Comparison of ENCODE assay signal across 8 cellular contexts in the genomic region with DNA sequence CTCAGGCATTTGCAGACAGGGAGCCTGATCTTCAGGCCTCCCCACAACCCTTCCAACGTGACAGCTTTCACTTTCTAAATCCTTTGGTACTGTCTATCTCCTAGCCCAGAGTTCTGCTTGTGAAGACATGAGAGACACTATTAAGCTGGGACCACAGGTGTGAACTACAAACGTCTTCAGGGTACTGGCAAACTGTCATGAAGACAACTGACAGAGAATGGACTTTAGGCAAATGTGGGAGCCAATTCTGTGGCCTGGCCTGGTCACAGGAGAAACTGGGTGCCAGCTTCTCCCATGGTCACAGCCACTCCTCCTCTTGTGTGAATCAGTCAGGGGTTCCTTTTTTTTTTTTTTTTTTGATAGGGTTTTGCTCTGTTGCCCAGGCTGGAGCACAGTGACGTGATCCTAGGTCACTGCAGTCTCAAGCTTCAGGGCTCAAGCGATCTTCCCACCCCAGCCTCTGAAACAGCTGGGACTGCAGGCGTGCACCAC. TPM values are rescaled to one million over a fixed set of nuclear protein-coding genes. Genes with fewer than 3 reads are reported as not detected.
DNase-seq lines count a peak whose midpoint lies in the region; ATAC-seq and TF ChIP-seq lines count a peak whose summit lies in the region.

No MANE protein-coding gene starts in this region.

- CTCF ChIA-PET in GM10248 (lab: Yijun Ruan, JAX) = interaction anchor here (1.3 to 4.8 kb wide), 6 partner anchors 9 to 185 kb away, joined by 3 to 36 read pairs (median 4); partner anchors contain the start of gene TRIM14

- DNase-seq in GM10248 (ENCODE audit: extremely low spot score) (peak; percentile 50), HL-60 (ENCODE audit: low read depth in 1 of 2, low spot score in 1 of 2) (peak in 1 of 2 experiments; percentile 56), NCI-H2107 treated with DMSO at 0.1 percent for 48 hours (lab: John Stamatoyannopoulos, UW; ENCODE audit: unreplicated experiment) (no peak), NCI-H1436 treated with DMSO at 0.1 percent for 48 hours (lab: John Stamatoyannopoulos, UW) (no peak), NCI-H1694 (lab: John Stamatoyannopoulos, UW) (no peak), nucleus accumbens (lab: John Stamatoyannopoulos, UW) (no peak)

- POLR2A ChIA-PET in GM10248 (lab: Yijun Ruan, JAX) = interaction anchor here (0.5 to 1.4 kb wide), 3 partner anchors 12 to 38 kb away, joined by 3 read pairs; no protein-coding TSS in a partner anchor

- ATAC-seq in GM21367 (IDR thresholded peaks at IDR 0.05; ENCODE audit: unreplicated experiment) = peak; percentile 69
- peak; percentile 29 for ATAC-seq in esophagus mucosa

- no peak for TF ChIP-seq CTCF in GM10248 (IDR thresholded peaks at IDR 0.05; ENCODE audit: control extremely low read depth, extremely low read depth, low read depth, missing control alignments)
- no peak for TF ChIP-seq CTCF in HL-60 (IDR thresholded peaks at IDR 0.05; ENCODE audit: insufficient read depth, low read length)

- H3K4me3 ChIP-seq in HL-60 (replicated peaks; ENCODE audit: insufficient read depth, low read length) = no peak overlapping the region

- peak overlapping the region; percentile 80 for H3K27ac ChIP-seq in HL-60 (replicated peaks)

- H3K27me3 ChIP-seq in HL-60 (ENCODE audit: insufficient read depth, poor library complexity, severe bottlenecking) = no peaks in the 10 kb centered on the region

RNA-seq across cellular contexts. Expression of gene TRIM14, which starts 10.4 kb away (rescaled TPM):
- 31.0 TPM for total RNA-seq in esophagus mucosa

RNA-seq across cellular contexts. Expression of gene NANS, which starts 52.1 kb away (rescaled TPM):
- total RNA-seq in esophagus mucosa = 35.6 TPM
